Comparison of ENCODE assay signal across 8 cellular contexts in genomic region chr1:185317034-185317885, GRCh38. TPM values are rescaled to one million over a fixed set of nuclear protein-coding genes. Genes with fewer than 3 reads are reported as not detected.
DNase-seq lines count a peak whose midpoint lies in the region; ATAC-seq and TF ChIP-seq lines count a peak whose summit lies in the region.

IVNS1ABP (minus strand) TSS chr1:185317243; CDS start chr1:185309493, 7,750 bp downstream.

- peaks cover 26% of the 10 kb centered on the region for H3K36me3 Mint-ChIP-seq in WTC11
- peaks cover 0 to under 1% (median 0%) of the 10 kb centered on the region in 3 donors for H3K36me3 Mint-ChIP-seq in immature natural killer cell

- no peaks in the 10 kb centered on the region for H3K27me3 ChIP-seq in spleen (replicated peaks in 1 of 7)

- H3K27ac Mint-ChIP-seq in WTC11 (peak within 1 kb of the TSS; percentile 95), immature natural killer cell (peak within 1 kb of the TSS; percentile 95 to 99 (median 99))

- peak; percentile 78 to 96 (median 87) for TF ChIP-seq POLR2A in spleen (IDR thresholded peaks at IDR 0.05)

- CTCF ChIA-PET in WTC11 (lab: Charles Lee): interaction anchor here (0.6 to 2.9 kb wide), 17 partner anchors 15 to 1058 kb away, joined by 3 to 31 read pairs (median 3); partner anchors contain the start of genes SWT1 and TPR

- peak within 1 kb of the TSS; percentile 93 for H3K4me3 Mint-ChIP-seq in WTC11
- peak within 1 kb of the TSS; percentile 93 to 99 (median 96) for H3K4me3 Mint-ChIP-seq in immature natural killer cell

- H3K36me3 ChIP-seq in spleen: no peaks in the 10 kb centered on the region

- peak within 1 kb of the TSS; percentile 86 to 98 for H3K4me3 ChIP-seq in cardiac fibroblast (replicated peaks in 1 of 2; ENCODE audit: low read depth in 2 of 2, low read length in 2 of 2)
- H3K4me3 ChIP-seq in spleen: peak within 1 kb of the TSS; percentile 73 to 99 (median 94)

- 0 to 1% (median 0%) methylated on average over 42 to 80 of the region's 80 CpGs for WGBS in spleen, 5 donors

- POLR2A ChIA-PET in WTC11 (lab: Charles Lee): interaction anchor here (0.7 to 1.5 kb wide), 10 partner anchors 15 to 363 kb away, joined by 3 to 7 read pairs (median 4); partner anchors contain the start of genes RNF2 and TRMT1L

- DNase-seq in AG08396 (ENCODE audit: low spot score) (peak; percentile 96), NCI-H2227 treated with DMSO at 0.1 percent for 48 hours (lab: John Stamatoyannopoulos, UW) (peak; percentile 94), WTC11 (ENCODE audit: low spot score) (peak; percentile 94), cardiac fibroblast (ENCODE audit: low read depth in 2 of 2) (peak; percentile 93 to 95), immature natural killer cell (peak; percentile 95 to 97 (median 97)), spleen (peak; percentile 98)

- peaks cover 21 to 59% (median 49%) of the 10 kb centered on the region in 6 donors for H3K4me1 ChIP-seq in spleen

- TF ChIP-seq CTCF in WTC11 (IDR thresholded peaks at IDR 0.05): no peak
- peak; percentile 32 for TF ChIP-seq CTCF in cardiac fibroblast (IDR thresholded peaks at IDR 0.05; ENCODE audit: low read depth, low read length)
- TF ChIP-seq CTCF in spleen (IDR thresholded peaks at IDR 0.05 in 8 of 11, conservative IDR thresholded peaks at IDR 0.05 in 3 of 11): peak in 8 of 11 experiments; percentile 8 to 68 (median 38)

- peaks cover 0 to 8% (median 0%) of the 10 kb centered on the region in 8 donors for H3K9me3 ChIP-seq in spleen

- no peaks in the 10 kb centered on the region for H3K27me3 Mint-ChIP-seq in WTC11 (ENCODE audit: low read depth)
- H3K27me3 Mint-ChIP-seq in immature natural killer cell (ENCODE audit: low read depth in 3 of 3): peaks cover 11 to 28% (median 25%) of the 10 kb centered on the region in 3 donors

- intact Hi-C loops in spleen (cut with DNase I; ENCODE audit: low total_unique reads): loop anchor here (5.0 to 10.0 kb wide), 3 partner anchors 162 to 355 kb away; partner anchors contain the start of genes SWT1 and TRMT1L

- ATAC-seq in GM18909 (IDR thresholded peaks at IDR 0.05; ENCODE audit: poor library complexity, unreplicated experiment): peak; percentile 76
- ATAC-seq in HG03175 (IDR thresholded peaks at IDR 0.05; ENCODE audit: unreplicated experiment): peak; percentile 66
- peak; percentile 92 for ATAC-seq in WTC11

- H3K9me3 Mint-ChIP-seq in WTC11 (peaks cover 15% of the 10 kb centered on the region), immature natural killer cell (no peaks in the 10 kb centered on the region)

- H3K4me1 Mint-ChIP-seq in WTC11: peaks cover 49% of the 10 kb centered on the region
- H3K4me1 Mint-ChIP-seq in immature natural killer cell: peaks cover 56 to 65% of the 10 kb centered on the region in 2 donors

- peak within 1 kb of the TSS; percentile 95 to 100 (median 98) for H3K27ac ChIP-seq in spleen

TF ChIP-seq in WTC11, 78 proteins besides CTCF, POLR2A, EP300 and RAD21 (continues in another document):
- TF ChIP-seq ESRRA (CRISPR knock-in tag; IDR thresholded peaks at IDR 0.05; ENCODE audit: borderline replicate concordance): no peak
- peak; percentile 14; the same call in 1 of the 2 replicates for TF ChIP-seq ETV6 (CRISPR knock-in tag; IDR thresholded peaks at IDR 0.05)
- peak; percentile 61; the same call in 1 of the 2 replicates for TF ChIP-seq TEAD1 (CRISPR knock-in tag; IDR thresholded peaks at IDR 0.05)
- peak; percentile 26; the same call in 1 of the 2 replicates for TF ChIP-seq NFYB (CRISPR knock-in tag; conservative IDR thresholded peaks at IDR 0.05; ENCODE audit: low read depth)
- peak; percentile 89 for TF ChIP-seq FOXP1 (CRISPR knock-in tag; IDR thresholded peaks at IDR 0.05; ENCODE audit: borderline replicate concordance)
- no peak; the same call in 1 of the 2 replicates for TF ChIP-seq JUN (CRISPR knock-in tag; IDR thresholded peaks at IDR 0.05)
- TF ChIP-seq ZNF423 (CRISPR knock-in tag; IDR thresholded peaks at IDR 0.05): 0 out of 2 replicates have a peak, but pooled peaks have one; percentile 16
- TF ChIP-seq, protein P1, sequence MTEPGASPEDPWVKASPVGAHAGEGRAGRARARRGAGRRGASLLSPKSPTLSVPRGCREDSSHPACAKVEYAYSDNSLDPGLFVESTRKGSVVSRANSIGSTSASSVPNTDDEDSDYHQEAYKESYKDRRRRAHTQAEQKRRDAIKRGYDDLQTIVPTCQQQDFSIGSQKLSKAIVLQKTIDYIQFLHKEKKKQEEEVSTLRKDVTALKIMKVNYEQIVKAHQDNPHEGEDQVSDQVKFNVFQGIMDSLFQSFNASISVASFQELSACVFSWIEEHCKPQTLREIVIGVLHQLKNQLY (CRISPR knock-in tag; IDR thresholded peaks at IDR 0.05): no peak; the same call in 1 of the 2 replicates
- TF ChIP-seq USF1 (CRISPR knock-in tag; IDR thresholded peaks at IDR 0.05): peak; percentile 63; the same call in 1 of the 2 replicates
- TF ChIP-seq ARID4B (CRISPR knock-in tag; IDR thresholded peaks at IDR 0.05; ENCODE audit: borderline replicate concordance): peak; percentile 68; the same call in 1 of the 2 replicates
- peak; percentile 75; the same call in 1 of the 2 replicates for TF ChIP-seq ZBTB43 (CRISPR knock-in tag; IDR thresholded peaks at IDR 0.05)
- TF ChIP-seq HMGA2 (CRISPR knock-in tag; IDR thresholded peaks at IDR 0.05): no peak
- no peak for TF ChIP-seq ATF3 (CRISPR knock-in tag; conservative IDR thresholded peaks at IDR 0.05)
- TF ChIP-seq, protein P2, sequence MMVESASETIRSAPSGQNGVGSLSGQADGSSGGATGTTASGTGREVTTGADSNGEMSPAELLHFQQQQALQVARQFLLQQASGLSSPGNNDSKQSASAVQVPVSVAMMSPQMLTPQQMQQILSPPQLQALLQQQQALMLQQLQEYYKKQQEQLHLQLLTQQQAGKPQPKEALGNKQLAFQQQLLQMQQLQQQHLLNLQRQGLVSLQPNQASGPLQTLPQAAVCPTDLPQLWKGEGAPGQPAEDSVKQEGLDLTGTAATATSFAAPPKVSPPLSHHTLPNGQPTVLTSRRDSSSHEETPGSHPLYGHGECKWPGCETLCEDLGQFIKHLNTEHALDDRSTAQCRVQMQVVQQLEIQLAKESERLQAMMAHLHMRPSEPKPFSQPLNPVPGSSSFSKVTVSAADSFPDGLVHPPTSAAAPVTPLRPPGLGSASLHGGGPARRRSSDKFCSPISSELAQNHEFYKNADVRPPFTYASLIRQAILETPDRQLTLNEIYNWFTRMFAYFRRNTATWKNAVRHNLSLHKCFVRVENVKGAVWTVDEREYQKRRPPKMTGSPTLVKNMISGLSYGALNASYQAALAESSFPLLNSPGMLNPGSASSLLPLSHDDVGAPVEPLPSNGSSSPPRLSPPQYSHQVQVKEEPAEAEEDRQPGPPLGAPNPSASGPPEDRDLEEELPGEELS (CRISPR knock-in tag; IDR thresholded peaks at IDR 0.05): peak; percentile 50; the same call in 1 of the 2 replicates

RNA-seq across cellular contexts. Expression of gene IVNS1ABP, which starts in this region (rescaled TPM):
- total RNA-seq in WTC11 (2021) (141 to 159 TPM (median 141 TPM) in 3 replicates), spleen (100 to 1,000 TPM in 6 of 7 donors, 10 to 100 TPM in 1; 83.0 to 148 (median 115) TPM)
- polyA plus RNA-seq in immature natural killer cell (100 to 1,000 TPM in 2 of 3 donors, 10 to 100 TPM in 1; 68.6 to 146 (median 110) TPM), spleen (10 to 100 TPM; 29.5 to 38.4 (median 31.2) TPM)

Comparison
In these comparisons a context has a peak if more than half of its experiments do, and no peak if none do; other contexts are left out.
1. Peak in every context shown above with its lines: DNase-seq, ATAC-seq, H3K4me3 ChIP-seq and H3K27ac ChIP-seq.